9 cellular contexts compared by ENCODE assay signal in genomic region chr18:21897811-21898210, GRCh38.
A peak's percentile ranks its signal among the peaks of the same experiment; 100 is the strongest.
DNase-seq lines count a peak whose midpoint lies in the region; ATAC-seq, FAIRE-seq and TF ChIP-seq lines count a peak whose summit lies in the region.
"Had no signal": no experiment of that assay in that cellular context is flagged by ENCODE, and none has a peak within 500 bp of the region (broad histone marks: within the 10 kb centered on the region; RNA-seq: fewer than 3 reads in every experiment).

No MANE protein-coding gene starts in this region.

- H3K4me3 ChIP-seq in esophagus squamous epithelium, result no peak overlapping the region

- H3K9me3 ChIP-seq in esophagus squamous epithelium, result no peaks in the 10 kb centered on the region

- peaks cover 0 to 17% (median 0%) of the 10 kb centered on the region in 4 donors for H3K27me3 ChIP-seq in esophagus squamous epithelium

- no peak for TF ChIP-seq POLR2A in esophagus squamous epithelium (IDR thresholded peaks at IDR 0.05)

- ATAC-seq in HG03342 (IDR thresholded peaks at IDR 0.05; ENCODE audit: unreplicated experiment) (peak; percentile 61), GM18517 (IDR thresholded peaks at IDR 0.05; ENCODE audit: unreplicated experiment) (no peak)

- H3K27ac ChIP-seq in RWPE1 (no peak overlapping the region), esophagus squamous epithelium (no peak overlapping the region)

- H3K4me3 Mint-ChIP-seq in nephron progenitor cell, result no peak overlapping the region

- H3K27me3 Mint-ChIP-seq in nephron progenitor cell (ENCODE audit: low read depth, poor library complexity), result peaks cover 10% of the 10 kb centered on the region

- peak; percentile 67 for FAIRE-seq in GM18507 (lab: Jason Lieb, UNC)
- no peak for FAIRE-seq in RCC 7860 (lab: Jason Lieb, UNC)

- peaks cover 8% of the 10 kb centered on the region for H3K9me3 Mint-ChIP-seq in nephron progenitor cell
- H3K9me3 Mint-ChIP-seq: activated naive CD4-positive, alpha-beta T cell treated with anti-CD3 and anti-CD28 coated beads, Interleukin-2, amount 50 U/mL, for 72 hours had no signal

- WGBS in esophagus squamous epithelium, 2 donors, result 11 to 12% methylated on average over 4 of the region's 4 CpGs

- no peaks in the 10 kb centered on the region for H3K36me3 ChIP-seq in esophagus squamous epithelium

- no peaks in the 10 kb centered on the region for H3K36me3 Mint-ChIP-seq in nephron progenitor cell (ENCODE audit: low read depth)
- H3K36me3 Mint-ChIP-seq: activated naive CD4-positive, alpha-beta T cell treated with anti-CD3 and anti-CD28 coated beads, Interleukin-2, amount 50 U/mL, for 72 hours had no signal

- intact Hi-C loops in esophagus squamous epithelium (cut with DNase I), result loop anchor here (10.0 kb wide), 1 partner anchor 667 kb away; no protein-coding TSS in a partner anchor

- POLR2A ChIA-PET in RWPE1 (lab: Yijun Ruan, JAX; ENCODE audit: low non-redundant PET), result interaction anchor here (0.5 kb wide), 1 partner anchor 20 kb away, joined by 3 read pairs; no protein-coding TSS in a partner anchor

- DNase-seq in Caki2 (ENCODE audit: low read depth) (peak; percentile 20), GM18507 (ENCODE audit: extremely low spot score, insufficient read length, low read depth) (peak; percentile 18), RWPE1 (ENCODE audit: low spot score) (peak; percentile 40), esophagus squamous epithelium (lab: John Stamatoyannopoulos, UW) (no peak), nephron progenitor cell (peak; percentile 68), RCC 7860 (ENCODE audit: low spot score) (no peak)

- in situ Hi-C loops in Caki2 (cut with HindIII; ENCODE audit: low pct_unique_long_range_greater_than_20kb, low sequenced_read_pairs), result no loop called here

- H3K27ac Mint-ChIP-seq in nephron progenitor cell, result no peak overlapping the region
- H3K27ac Mint-ChIP-seq: activated naive CD4-positive, alpha-beta T cell treated with anti-CD3 and anti-CD28 coated beads, Interleukin-2, amount 50 U/mL, for 72 hours had no signal

- TF ChIP-seq CTCF in RWPE1 (conservative IDR thresholded peaks at IDR 0.05; ENCODE audit: low read depth) (peak; percentile 60), esophagus squamous epithelium (IDR thresholded peaks at IDR 0.05) (peak in 5 of 6 experiments; percentile 34 to 62 (median 53)), nephron progenitor cell (IDR thresholded peaks at IDR 0.05) (peak; percentile 75)

- CTCF ChIA-PET in RWPE1 (lab: Yijun Ruan, JAX), result interaction anchor here (0.6 to 1.1 kb wide), 4 partner anchors 73 to 665 kb away, joined by 3 to 4 read pairs (median 4); no protein-coding TSS in a partner anchor

- peaks cover 0 to 12% (median 0%) of the 10 kb centered on the region in 3 donors for H3K4me1 ChIP-seq in esophagus squamous epithelium

- peaks cover 4% of the 10 kb centered on the region for H3K4me1 Mint-ChIP-seq in nephron progenitor cell

Comparison
In these comparisons a context has a peak if more than half of its experiments do, and no peak if none do; other contexts are left out.
1. DNase-seq: peak in Caki2 (single experiment), GM18507 (single experiment), RWPE1 (single experiment) and nephron progenitor cell (single experiment); none in esophagus squamous epithelium (single experiment) and RCC 7860 (single experiment).
2. Peak in every context shown above with its lines, with median percentiles within 50 percentile points of each other: CTCF ChIP-seq.